1 cellular context compared by ENCODE assay signal in the genomic region with DNA sequence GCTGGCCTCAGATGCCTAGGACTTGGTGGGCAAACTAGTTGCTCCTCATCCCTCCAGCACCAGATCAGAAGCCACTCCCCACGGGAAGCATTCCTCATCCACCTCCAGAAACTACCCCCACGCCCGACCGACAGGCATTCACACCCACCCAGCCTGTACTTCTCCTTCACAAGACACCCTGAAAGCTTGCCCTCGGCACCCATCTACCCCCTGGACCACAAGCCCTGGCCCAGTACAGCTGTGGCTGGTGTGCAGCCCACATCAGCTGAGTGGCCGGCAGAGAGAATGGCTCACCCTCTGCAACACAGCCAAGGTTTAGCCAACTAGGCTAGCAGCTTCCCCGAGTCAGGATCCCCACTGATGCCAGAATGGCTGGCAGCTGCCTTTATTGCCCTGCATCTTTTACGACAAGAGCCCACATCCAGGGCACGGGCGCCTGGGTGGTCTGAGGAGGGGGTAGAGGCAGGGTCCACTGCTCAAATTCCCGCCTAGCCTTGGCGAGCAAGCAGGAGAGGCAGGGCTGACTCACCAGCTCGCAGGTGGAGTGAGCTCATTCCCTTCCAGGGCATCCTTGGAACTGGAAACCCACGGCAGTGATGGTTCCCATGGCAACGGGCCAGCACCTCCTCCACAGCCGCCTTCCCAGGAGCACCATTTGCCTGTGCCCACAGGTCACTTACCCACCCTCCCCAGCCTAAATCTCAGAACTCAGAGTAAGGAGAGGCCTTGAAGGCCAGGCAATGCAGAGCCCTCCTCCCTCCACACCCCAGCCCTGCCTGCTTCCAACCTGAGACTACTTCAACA.
A peak's percentile ranks its signal among the peaks of the same experiment; 100 is the strongest.
TF ChIP-seq lines count a peak whose summit lies in the region.

No MANE protein-coding gene starts in this region.

TF ChIP-seq in HepG2, 621 proteins besides CTCF, POLR2A, EP300 and RAD21 (continued from another document):
- no peak for TF ChIP-seq IRF9 (CRISPR knock-in tag; IDR thresholded peaks at IDR 0.05; ENCODE audit: borderline replicate concordance)
- TF ChIP-seq ZSCAN9 (CRISPR knock-in tag; IDR thresholded peaks at IDR 0.05; ENCODE audit: borderline replicate concordance): no peak
- TF ChIP-seq RFX3 (CRISPR knock-in tag; IDR thresholded peaks at IDR 0.05): peak; percentile 59; the same call in 1 of the 2 replicates
- peak; percentile 44 for TF ChIP-seq AGO2 (optimal IDR thresholded peaks at IDR 0.05; ENCODE audit: low read depth, low read length)
- TF ChIP-seq, protein P1, sequence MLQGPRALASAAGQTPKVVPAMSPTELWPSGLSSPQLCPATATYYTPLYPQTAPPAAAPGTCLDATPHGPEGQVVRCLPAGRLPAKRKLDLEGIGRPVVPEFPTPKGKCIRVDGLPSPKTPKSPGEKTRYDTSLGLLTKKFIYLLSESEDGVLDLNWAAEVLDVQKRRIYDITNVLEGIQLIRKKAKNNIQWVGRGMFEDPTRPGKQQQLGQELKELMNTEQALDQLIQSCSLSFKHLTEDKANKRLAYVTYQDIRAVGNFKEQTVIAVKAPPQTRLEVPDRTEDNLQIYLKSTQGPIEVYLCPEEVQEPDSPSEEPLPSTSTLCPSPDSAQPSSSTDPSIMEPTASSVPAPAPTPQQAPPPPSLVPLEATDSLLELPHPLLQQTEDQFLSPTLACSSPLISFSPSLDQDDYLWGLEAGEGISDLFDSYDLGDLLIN (CRISPR knock-in tag; IDR thresholded peaks at IDR 0.05; ENCODE audit: borderline replicate concordance): no peak
- no peak for TF ChIP-seq NKX3-1 (CRISPR knock-in tag; IDR thresholded peaks at IDR 0.05)
- TF ChIP-seq GTF3A (CRISPR knock-in tag; conservative IDR thresholded peaks at IDR 0.05): no peak
- TF ChIP-seq RBM39 (IDR thresholded peaks at IDR 0.05; ENCODE audit: low read depth, low read length, poor library complexity, severe bottlenecking): peak; percentile 30
- no peak for TF ChIP-seq PPARG (CRISPR knock-in tag; conservative IDR thresholded peaks at IDR 0.05)
- TF ChIP-seq ARID2 (CRISPR knock-in tag; IDR thresholded peaks at IDR 0.05; ENCODE audit: borderline replicate concordance): no peak
